ENCODE assay signal across 8 cellular contexts in genomic region chr19:14529254-14530004, GRCh38.
DNase-seq lines count a peak whose midpoint lies in the region; ATAC-seq and TF ChIP-seq lines count a peak whose summit lies in the region.

A gene with protein sequence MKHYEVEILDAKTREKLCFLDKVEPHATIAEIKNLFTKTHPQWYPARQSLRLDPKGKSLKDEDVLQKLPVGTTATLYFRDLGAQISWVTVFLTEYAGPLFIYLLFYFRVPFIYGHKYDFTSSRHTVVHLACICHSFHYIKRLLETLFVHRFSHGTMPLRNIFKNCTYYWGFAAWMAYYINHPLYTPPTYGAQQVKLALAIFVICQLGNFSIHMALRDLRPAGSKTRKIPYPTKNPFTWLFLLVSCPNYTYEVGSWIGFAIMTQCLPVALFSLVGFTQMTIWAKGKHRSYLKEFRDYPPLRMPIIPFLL (plus strand): TSS chr19:14529594. CDS start chr19:14529697, 103 bp downstream.

- no peak for TF ChIP-seq CTCF in AG09319 (IDR thresholded peaks at IDR 0.05; ENCODE audit: low read depth, low read length)

- ATAC-seq in GM19035 (IDR thresholded peaks at IDR 0.05; ENCODE audit: unreplicated experiment) (peak; percentile 95), HG03354 (IDR thresholded peaks at IDR 0.05; ENCODE audit: poor library complexity, severe bottlenecking, unreplicated experiment) (peak; percentile 93)
- peak; percentile 96 to 97 for ATAC-seq in activated CD4-positive, CD25-positive, alpha-beta regulatory T cell treated with anti-CD3 and anti-CD28 coated beads, Interleukin-2, amount 50 U/mL, for 24 hours

- DNase-seq in AG09319 (ENCODE audit: extremely low read depth, low read depth) (peak; percentile 100), NCI-H446 treated with DMSO at 0.1 percent for 48 hours (lab: John Stamatoyannopoulos, UW) (peak; percentile 99), cerebellar cortex (ENCODE audit: low spot score) (peak; percentile 100), iris pigment epithelial cell (ENCODE audit: low read depth) (peak; percentile 100)
- peak; percentile 100 for DNase-seq in stimulated activated CD4-positive, alpha-beta T cell treated with anti-CD3 and anti-CD28 coated beads, Interleukin-12 subunit alpha, Interleukin-12 subunit beta, amount 100 ng/mL, for 4 hours

Comparison
In these comparisons a context has a peak if more than half of its experiments do, and no peak if none do; other contexts are left out.
1. Peak in every context shown above with its lines: DNase-seq and ATAC-seq.